Comparison of ENCODE assay signal across 17 cellular contexts in genomic region chr5:78819707-78820106, GRCh38.
DNase-seq lines count a peak whose midpoint lies in the region; FAIRE-seq and TF ChIP-seq lines count a peak whose summit lies in the region.
"Had no signal": no experiment of that assay in that cellular context is flagged by ENCODE, and none has a peak within 500 bp of the region (broad histone marks: within the 10 kb centered on the region; RNA-seq: fewer than 3 reads in every experiment).

No MANE protein-coding gene starts in this region.

- no peak overlapping the region for H3K4me3 ChIP-seq in H1 (ENCODE audit: extremely low read depth in 1 of 4, insufficient read depth in 2 of 4, low read depth in 3 of 4, low read length in 4 of 4)

- no peak overlapping the region for H2BK20ac ChIP-seq in H1 (ENCODE audit: low read length)

- 100% methylated on average over 1 of the region's 1 CpG; no CpG with 5 or more reads in 1 of the 2 experiments for WGBS in H1 (ENCODE audit: extremely low coverage in 1 of 2, insufficient coverage in 1 of 2, insufficient read length in 1 of 2, insufficient replicate concordance in 2 of 2, low coverage in 1 of 2, low lambda C conversion rate in 2 of 2, missing lambda C conversion rate in 1 of 2), 2 experiments

- H3K23me2 ChIP-seq in H1 (ENCODE audit: low read depth, low read length), result no peaks in the 10 kb centered on the region

- no peak for FAIRE-seq in H1 (lab: Jason Lieb, UNC)

- no peak for TF ChIP-seq EP300 in H1 (IDR thresholded peaks at IDR 0.05; ENCODE audit: borderline replicate concordance in 1 of 2, low read depth in 2 of 2, low read length in 2 of 2)

- peak overlapping the region; percentile 28; the same call in 1 of the 2 replicates for H4K8ac ChIP-seq in H1 (ENCODE audit: extremely low read depth, insufficient read depth, low read length)

- H3K79me2 ChIP-seq in H1 (ENCODE audit: control insufficient read depth in 1 of 2, insufficient read depth in 2 of 2, low read length in 2 of 2), result no peaks in the 10 kb centered on the region

- no peaks in the 10 kb centered on the region for H3K9me3 ChIP-seq in H1 (ENCODE audit: insufficient read depth in 2 of 2, low read depth in 1 of 2, low read length in 1 of 2)

- H3K4me2 ChIP-seq in H1 (ENCODE audit: insufficient read depth in 1 of 2, low read depth in 2 of 2, low read length in 2 of 2), result no peak overlapping the region

- peak overlapping the region; percentile 66; the same call in 1 of the 2 replicates for H2BK15ac ChIP-seq in H1 (ENCODE audit: low read length)

- H2AK5ac ChIP-seq in H1 (ENCODE audit: low read depth, low read length), result no peak overlapping the region

- POLR2A ChIA-PET in H1 (lab: Charles Lee; ENCODE audit: partially characterized antibody), result no interaction called here

- H3K23ac ChIP-seq in H1 (ENCODE audit: insufficient read length), result no peak overlapping the region

- no peaks in the 10 kb centered on the region for H3K4me1 ChIP-seq in H1 (replicated peaks in 1 of 4; ENCODE audit: control insufficient read depth in 3 of 4, insufficient read depth in 4 of 4, low read length in 3 of 4)

- no peak overlapping the region for H3K27ac ChIP-seq in H1 (ENCODE audit: low read depth, low read length)

- no peak overlapping the region; the same call in 1 of the 2 replicates for H3K18ac ChIP-seq in H1 (ENCODE audit: extremely low read depth, low read length)

- H3K4me1 Mint-ChIP-seq in activated naive CD4-positive, alpha-beta T cell treated with anti-CD3 and anti-CD28 coated beads, Interleukin-2, amount 10 ng/mL, durations not matched to agents 7 days and 5 days, result no peaks in the 10 kb centered on the region
- H3K4me1 Mint-ChIP-seq in activated naive CD4-positive, alpha-beta T cell treated with anti-CD3 and anti-CD28 coated beads for 36 hours (ENCODE audit: low read depth), result no peaks in the 10 kb centered on the region
- peaks cover 37% of the 10 kb centered on the region for H3K4me1 Mint-ChIP-seq in nephron
- H3K4me1 Mint-ChIP-seq: CD4-positive, CD25-positive, alpha-beta regulatory T cell; CD8-positive, alpha-beta memory T cell had no signal

- no peaks in the 10 kb centered on the region for H4K20me1 ChIP-seq in H1 (replicated peaks in 1 of 2; ENCODE audit: control insufficient read depth in 1 of 2, insufficient read depth in 2 of 2, low read length in 2 of 2)

- H3K36me3 ChIP-seq in H1 (ENCODE audit: control insufficient read depth in 2 of 4, insufficient read depth in 4 of 4, low read length in 3 of 4), result no peaks in the 10 kb centered on the region

- no peak overlapping the region for H3K14ac ChIP-seq in H1 (ENCODE audit: insufficient read length)

- TF ChIP-seq CTCF in H1 (IDR thresholded peaks at IDR 0.05; ENCODE audit: control extremely low read depth in 1 of 3, insufficient read depth in 1 of 3, low read depth in 1 of 3, low read length in 3 of 3) (peak in 1 of 3 experiments; percentile 9; a peak in 1 of 4 replicates), nephron (IDR thresholded peaks at IDR 0.05; ENCODE audit: unreplicated experiment in 3 of 3) (no peak)

- no peaks in the 10 kb centered on the region for H3K27me3 Mint-ChIP-seq in activated naive CD4-positive, alpha-beta T cell treated with anti-CD3 and anti-CD28 coated beads, Interleukin-2, amount 10 ng/mL, durations not matched to agents 7 days and 5 days
- H3K27me3 Mint-ChIP-seq in activated naive CD4-positive, alpha-beta T cell treated with anti-CD3 and anti-CD28 coated beads for 36 hours (ENCODE audit: low read depth), result no peaks in the 10 kb centered on the region
- peaks cover 9% of the 10 kb centered on the region for H3K27me3 Mint-ChIP-seq in nephron (ENCODE audit: low read depth)
- H3K27me3 Mint-ChIP-seq: B cell; CD4-positive, CD25-positive, alpha-beta regulatory T cell; CD8-positive, alpha-beta memory T cell had no signal

- CTCF ChIA-PET in activated naive CD4-positive, alpha-beta T cell treated with anti-CD3 and anti-CD28 coated beads, Interleukin-2, amount 10 ng/mL, durations not matched to agents 7 days and 5 days (lab: Charles Lee), result no interaction called here
- CTCF ChIA-PET in activated naive CD4-positive, alpha-beta T cell treated with anti-CD3 and anti-CD28 coated beads for 36 hours (lab: Charles Lee), result no interaction called here
- CTCF ChIA-PET in H1 (lab: Charles Lee; ENCODE audit: partially characterized antibody), result interaction anchor here (0.9 to 1.1 kb wide), 2 partner anchors 11 to 19 kb away, joined by 3 to 6 read pairs; no protein-coding TSS in a partner anchor

- H3K79me1 ChIP-seq in H1 (ENCODE audit: low read depth, low read length), result no peaks in the 10 kb centered on the region

- H3K4me3 Mint-ChIP-seq in activated naive CD4-positive, alpha-beta T cell treated with anti-CD3 and anti-CD28 coated beads, Interleukin-2, amount 10 ng/mL, durations not matched to agents 7 days and 5 days, result no peak overlapping the region
- no peak overlapping the region for H3K4me3 Mint-ChIP-seq in activated naive CD4-positive, alpha-beta T cell treated with anti-CD3 and anti-CD28 coated beads for 36 hours
- H3K4me3 Mint-ChIP-seq in nephron, result no peak overlapping the region
- H3K4me3 Mint-ChIP-seq: B cell; CD4-positive, CD25-positive, alpha-beta regulatory T cell; CD8-positive, alpha-beta memory T cell; H9 had no signal

- H2AFZ ChIP-seq in H1 (ENCODE audit: low read length), result no peak overlapping the region

- TF ChIP-seq RAD21 in H1 (IDR thresholded peaks at IDR 0.05 in 1 of 2, conservative IDR thresholded peaks at IDR 0.05 in 1 of 2; ENCODE audit: low read depth in 2 of 2, low read length in 2 of 2), result no peak

- H3K9me3 Mint-ChIP-seq in activated naive CD4-positive, alpha-beta T cell treated with anti-CD3 and anti-CD28 coated beads, Interleukin-2, amount 10 ng/mL, durations not matched to agents 7 days and 5 days, result no peaks in the 10 kb centered on the region
- no peaks in the 10 kb centered on the region for H3K9me3 Mint-ChIP-seq in activated naive CD4-positive, alpha-beta T cell treated with anti-CD3 and anti-CD28 coated beads for 36 hours
- peaks cover 4% of the 10 kb centered on the region for H3K9me3 Mint-ChIP-seq in nephron
- H3K9me3 Mint-ChIP-seq: CD8-positive, alpha-beta memory T cell; H9 had no signal

- no peak overlapping the region for H3K4ac ChIP-seq in H1 (replicated peaks; ENCODE audit: insufficient read length, low read depth, low read length)

- no peak overlapping the region for H2BK12ac ChIP-seq in H1 (ENCODE audit: low read depth, low read length)

- H3K27ac Mint-ChIP-seq in activated naive CD4-positive, alpha-beta T cell treated with anti-CD3 and anti-CD28 coated beads, Interleukin-2, amount 10 ng/mL, durations not matched to agents 7 days and 5 days, result peak overlapping the region; percentile 60
- no peak overlapping the region for H3K27ac Mint-ChIP-seq in activated naive CD4-positive, alpha-beta T cell treated with anti-CD3 and anti-CD28 coated beads for 36 hours
- H3K27ac Mint-ChIP-seq in nephron, result peak overlapping the region; percentile 82 to 91 (median 88)
- H3K27ac Mint-ChIP-seq: B cell; CD4-positive, CD25-positive, alpha-beta regulatory T cell had no signal

- H3K36me3 Mint-ChIP-seq in activated naive CD4-positive, alpha-beta T cell treated with anti-CD3 and anti-CD28 coated beads, Interleukin-2, amount 10 ng/mL, durations not matched to agents 7 days and 5 days, result peaks cover 2% of the 10 kb centered on the region
- peaks cover 7% of the 10 kb centered on the region for H3K36me3 Mint-ChIP-seq in activated naive CD4-positive, alpha-beta T cell treated with anti-CD3 and anti-CD28 coated beads for 36 hours (ENCODE audit: low read depth)
- peaks cover 3% of the 10 kb centered on the region for H3K36me3 Mint-ChIP-seq in nephron (ENCODE audit: low read depth)

- H3K56ac ChIP-seq in H1 (replicated peaks; ENCODE audit: insufficient read length, low read depth, low read length), result no peak overlapping the region

- no peak overlapping the region for H2BK120ac ChIP-seq in H1 (replicated peaks; ENCODE audit: low read depth, low read length)

- H2BK5ac ChIP-seq in H1 (ENCODE audit: low read depth, low read length), result no peak overlapping the region

- no peak overlapping the region for H4K91ac ChIP-seq in H1 (replicated peaks; ENCODE audit: insufficient read length, low read length)

- H3K9ac ChIP-seq in H1 (replicated peaks in 1 of 4; ENCODE audit: extremely low read depth in 1 of 4, low read depth in 3 of 4, low read length in 3 of 4), result no peak overlapping the region

- H3K27me3 ChIP-seq in H1 (replicated peaks in 1 of 4; ENCODE audit: control insufficient read depth in 3 of 4, extremely low read depth in 1 of 4, insufficient read depth in 3 of 4, low read length in 3 of 4), result no peaks in the 10 kb centered on the region

- DNase-seq in activated naive CD4-positive, alpha-beta T cell treated with anti-CD3 and anti-CD28 coated beads, Interleukin-2, amount 10 ng/mL, durations not matched to agents 7 days and 5 days, result no peak
- DNase-seq in activated naive CD4-positive, alpha-beta T cell treated with anti-CD3 and anti-CD28 coated beads for 36 hours, result no peak
- no peak for DNase-seq in H1 (ENCODE audit: low read depth in 1 of 2, low spot score in 2 of 2)
- DNase-seq in NCI-H2227 treated with DMSO at 0.1 percent for 48 hours (lab: John Stamatoyannopoulos, UW), result no peak
- DNase-seq in NCI-H146 treated with DMSO at 0.1 percent for 48 hours (lab: John Stamatoyannopoulos, UW; ENCODE audit: unreplicated experiment), result no peak
- DNase-seq in stimulated activated CD4-positive, alpha-beta T cell treated with anti-CD3 and anti-CD28 coated beads, Interleukin-12 subunit alpha, Interleukin-12 subunit beta, amount 100 ng/mL, for 4 hours, result no peak
- DNase-seq: C1 segment of cervical spinal cord; CD4-positive, CD25-positive, alpha-beta regulatory T cell; CD8-positive, alpha-beta memory T cell; COR-L47; DMS153; DMS79; GF-D8; GOT3; H9 had no signal

- no peak for TF ChIP-seq POLR2A in H1 (IDR thresholded peaks at IDR 0.05; ENCODE audit: control extremely low read depth in 1 of 2, low read depth in 2 of 2, low read length in 2 of 2)

- intact Hi-C loops in activated naive CD4-positive, alpha-beta T cell treated with anti-CD3 and anti-CD28 coated beads for 36 hours (cut with micrococcal nuclease), result no loop called here

- no peak overlapping the region for H4K5ac ChIP-seq in H1 (ENCODE audit: insufficient read length, low read depth, low read length)

TF ChIP-seq in H1, 55 proteins besides CTCF, POLR2A, EP300 and RAD21:
- TF ChIP-seq GABPA (IDR thresholded peaks at IDR 0.05; ENCODE audit: borderline replicate concordance, insufficient read depth, low read length) (no peak), TAF7 (optimal IDR thresholded peaks at IDR 0.05; ENCODE audit: borderline replicate concordance, low read depth, low read length) (no peak), YY1 (IDR thresholded peaks at IDR 0.05; ENCODE audit: low read depth, low read length) (no peak), NANOG (IDR thresholded peaks at IDR 0.05; ENCODE audit: insufficient read depth, low read depth, low read length, poor library complexity, severe bottlenecking) (no peak)
